In the genomic region with DNA sequence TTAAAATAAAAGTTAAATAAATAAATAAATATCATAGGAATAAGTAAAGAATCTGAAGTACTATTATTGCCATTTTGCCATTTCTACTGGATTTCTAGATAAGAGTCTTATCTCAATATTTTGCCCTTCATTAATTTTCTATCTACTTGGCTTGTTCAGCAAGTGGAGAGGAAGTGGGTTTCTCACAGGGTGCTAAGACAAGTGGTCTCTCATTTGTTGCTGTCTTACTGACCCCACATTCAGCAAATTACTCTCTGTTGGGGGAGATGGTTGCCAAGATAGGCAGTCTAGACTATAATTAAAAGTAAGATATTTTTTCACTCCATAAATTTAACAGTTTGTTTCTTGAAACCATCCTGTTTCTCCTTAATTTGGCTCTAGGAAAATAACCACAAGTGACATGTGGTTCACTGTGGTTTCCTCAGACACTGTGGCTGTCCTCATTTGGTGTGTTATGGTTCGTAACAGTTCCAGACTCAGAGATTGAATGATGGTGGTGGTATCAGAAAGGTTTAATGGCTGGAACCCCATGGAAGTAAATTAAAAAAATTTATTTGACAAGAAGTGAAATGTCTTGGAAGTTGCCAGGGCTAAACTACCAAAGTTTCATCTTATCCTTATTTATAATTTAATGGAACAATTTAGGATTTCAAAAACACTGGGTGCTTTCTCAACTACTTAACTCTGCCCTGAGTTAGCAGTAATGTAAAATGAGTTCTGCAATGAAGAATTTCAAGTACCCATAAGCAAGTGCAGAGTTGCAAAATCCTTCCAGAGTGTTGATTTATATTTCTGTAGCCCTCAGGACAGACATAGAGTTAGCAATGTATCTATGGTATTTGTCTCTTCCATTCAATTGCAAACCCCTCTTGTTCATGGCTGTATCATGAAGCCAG, we compare ENCODE assay signal across 25 cellular contexts.
A peak's percentile ranks its signal among the peaks of the same experiment; 100 is the strongest.
DNase-seq lines count a peak whose midpoint lies in the region; ATAC-seq and TF ChIP-seq lines count a peak whose summit lies in the region.
"Had no signal": no experiment of that assay in that cellular context is flagged by ENCODE, and none has a peak within 500 bp of the region (broad histone marks: within the 10 kb centered on the region; RNA-seq: fewer than 3 reads in every experiment).

No MANE protein-coding gene starts in this region.

- H3K36me3 ChIP-seq in trophoblast cell (ENCODE audit: control insufficient read depth in 1 of 2, insufficient read depth in 2 of 2, low read length in 2 of 2) (no peaks in the 10 kb centered on the region), mucosa of descending colon (ENCODE audit: low read depth) (no peaks in the 10 kb centered on the region)
- H3K36me3 ChIP-seq: cardiac muscle cell, neural progenitor cell, upper lobe of left lung had no signal

- peaks cover 5% of the 10 kb centered on the region; the same call in 1 of the 2 replicates for H3K36me3 Mint-ChIP-seq in HFFc6 (ENCODE audit: low read depth)
- H3K36me3 Mint-ChIP-seq: neural progenitor cell had no signal

- no peak overlapping the region for H2AFZ ChIP-seq in trophoblast cell (ENCODE audit: insufficient read depth, low read length, poor library complexity)
- H2AFZ ChIP-seq: neural progenitor cell had no signal

- H3K79me2 ChIP-seq in trophoblast cell (ENCODE audit: control insufficient read depth, insufficient read depth, low read length, poor library complexity), result no peaks in the 10 kb centered on the region

- TF ChIP-seq CTCF in HFFc6 (IDR thresholded peaks at IDR 0.05) (no peak), mucosa of descending colon (IDR thresholded peaks at IDR 0.05) (no peak)

- H3K4ac ChIP-seq in trophoblast cell (ENCODE audit: low read depth, low read length), result no peak overlapping the region

- no peak overlapping the region for H3K4me3 ChIP-seq in trophoblast cell (ENCODE audit: low read depth, low read length)
- no peak overlapping the region for H3K4me3 ChIP-seq in mucosa of descending colon
- H3K4me3 ChIP-seq: cardiac muscle cell, neural progenitor cell, psoas muscle, upper lobe of left lung had no signal

- H3K27ac ChIP-seq in trophoblast cell (ENCODE audit: low read depth, low read length), result no peak overlapping the region
- H3K27ac ChIP-seq: cardiac muscle cell, neural progenitor cell, psoas muscle, upper lobe of left lung had no signal

- H4K12ac ChIP-seq in trophoblast cell (ENCODE audit: low read depth, low read length), result no peak overlapping the region

- no peak overlapping the region for H2AK5ac ChIP-seq in trophoblast cell (ENCODE audit: low read length)

- H4K91ac ChIP-seq in trophoblast cell (ENCODE audit: low read depth, low read length), result peak overlapping the region; percentile 19

- no peak overlapping the region for H2BK5ac ChIP-seq in trophoblast cell (ENCODE audit: low read depth, low read length, poor library complexity)

- no peak for ATAC-seq in mucosa of descending colon
- ATAC-seq: PC-3; psoas muscle; stimulated activated naive CD8-positive, alpha-beta T cell treated with anti-CD3 and anti-CD28 coated beads, Interleukin-15, amount 100 ng/mL, for 72 hours had no signal

- no peaks in the 10 kb centered on the region for H3K9me3 Mint-ChIP-seq in HFFc6
- H3K9me3 Mint-ChIP-seq: activated B cell treated with CpG ODN at 0.5 μM for 24 hours; neural progenitor cell; stimulated activated naive CD8-positive, alpha-beta T cell treated with anti-CD3 and anti-CD28 coated beads, Interleukin-15, amount 100 ng/mL, for 72 hours; T-helper 1 cell treated with Interleukin-12 subunit alpha and Interleukin-12 subunit beta and Interleukin-4 antibody, amounts not matched to agents 30 μg/mL and 1 μg/mL, for 36 hours had no signal

- H3K4me2 ChIP-seq in trophoblast cell (ENCODE audit: low read length), result no peak overlapping the region
- H3K4me2 ChIP-seq: neural progenitor cell had no signal

- H3K27ac Mint-ChIP-seq in HFFc6, result peak overlapping the region; percentile 51; the same call in 1 of the 2 replicates
- H3K27ac Mint-ChIP-seq: activated B cell treated with CpG ODN at 0.5 μM for 24 hours; neural progenitor cell; stimulated activated naive CD8-positive, alpha-beta T cell treated with anti-CD3 and anti-CD28 coated beads, Interleukin-15, amount 100 ng/mL, for 72 hours; T-helper 1 cell treated with Interleukin-12 subunit alpha and Interleukin-12 subunit beta and Interleukin-4 antibody, amounts not matched to agents 30 μg/mL and 1 μg/mL, for 36 hours had no signal

- H3K23ac ChIP-seq in trophoblast cell (ENCODE audit: low read length), result no peak overlapping the region

- H2BK12ac ChIP-seq in trophoblast cell (ENCODE audit: low read length), result no peak overlapping the region

- H3K27me3 ChIP-seq in trophoblast cell (ENCODE audit: insufficient read depth, low read length), result no peaks in the 10 kb centered on the region
- H3K27me3 ChIP-seq: cardiac muscle cell, neural progenitor cell, upper lobe of left lung had no signal

- intact Hi-C loops in mucosa of descending colon (cut with DNase I, micrococcal nuclease), result no loop called here

- H3K14ac ChIP-seq in trophoblast cell (ENCODE audit: low read length), result no peak overlapping the region

- H3K9me3 ChIP-seq in trophoblast cell (ENCODE audit: insufficient read depth, low read depth, low read length) (no peaks in the 10 kb centered on the region), mucosa of descending colon (no peaks in the 10 kb centered on the region)
- H3K9me3 ChIP-seq: psoas muscle, upper lobe of left lung had no signal

- H3K18ac ChIP-seq in trophoblast cell (ENCODE audit: low read length), result no peak overlapping the region

- H3K9ac ChIP-seq in trophoblast cell (ENCODE audit: low read length), result no peak overlapping the region
- H3K9ac ChIP-seq: neural progenitor cell had no signal

- DNase-seq in HFFc6 (no peak), RPMI7951 (ENCODE audit: low read depth) (peak; percentile 52), glomerular visceral epithelial cell (ENCODE audit: extremely low spot score) (peak; percentile 13), trophoblast cell (no peak), OCI-M1 (lab: John Stamatoyannopoulos, UW) (no peak), NCI-H1930 (lab: John Stamatoyannopoulos, UW) (no peak), mucosa of descending colon (no peak)
- DNase-seq: activated B cell treated with CpG ODN at 0.5 μM for 24 hours; activated CD4-positive, alpha-beta T cell treated with anti-CD3 and anti-CD28 coated beads, Interleukin-2, amount 50 U/mL, for 48 hours; activated gamma-delta T cell; AML-193; amniotic stem cell; DMS79; hippocampal formation; NCI-H1694 treated with DMSO at 0.1 percent for 48 hours; NCI-H748 treated with DMSO at 0.1 percent for 48 hours; PC-3; psoas muscle; SIG-M5; stimulated activated CD4-positive, alpha-beta T cell treated with anti-CD3 and anti-CD28 coated beads, Interleukin-4, amount 100 ng/mL, for 24 hours; stimulated activated naive CD8-positive, alpha-beta T cell treated with anti-CD3 and anti-CD28 coated beads, Interleukin-15, amount 100 ng/mL, for 72 hours; upper lobe of left lung had no signal

- H4K8ac ChIP-seq in trophoblast cell (ENCODE audit: low read depth, low read length), result no peak overlapping the region

- H3K4me1 ChIP-seq in trophoblast cell (ENCODE audit: control insufficient read depth in 1 of 2, insufficient read depth in 2 of 2, low read length in 2 of 2), result peaks cover 18 to 19% of the 10 kb centered on the region in 2 experiments
- H3K4me1 ChIP-seq in mucosa of descending colon (ENCODE audit: low read depth), result no peaks in the 10 kb centered on the region
- H3K4me1 ChIP-seq: neural progenitor cell, psoas muscle had no signal

- peaks cover 62% of the 10 kb centered on the region for H3K4me1 Mint-ChIP-seq in HFFc6 (ENCODE audit: low read depth)
- H3K4me1 Mint-ChIP-seq: activated B cell treated with CpG ODN at 0.5 μM for 24 hours; stimulated activated naive CD8-positive, alpha-beta T cell treated with anti-CD3 and anti-CD28 coated beads, Interleukin-15, amount 100 ng/mL, for 72 hours had no signal

- WGBS in trophoblast cell (ENCODE audit: extremely low coverage, insufficient coverage, insufficient read length), result no CpG with 5 or more reads among the region's 1 CpG

- peaks cover 18% of the 10 kb centered on the region for H3K79me1 ChIP-seq in trophoblast cell (ENCODE audit: low read length)

- peak overlapping the region; percentile 46 for H2BK120ac ChIP-seq in trophoblast cell (ENCODE audit: insufficient read depth, low read length, poor library complexity)

- no peak overlapping the region for H3K4me3 Mint-ChIP-seq in HFFc6
- H3K4me3 Mint-ChIP-seq: activated B cell treated with CpG ODN at 0.5 μM for 24 hours; neural progenitor cell; stimulated activated naive CD8-positive, alpha-beta T cell treated with anti-CD3 and anti-CD28 coated beads, Interleukin-15, amount 100 ng/mL, for 72 hours; T-helper 1 cell treated with Interleukin-12 subunit alpha and Interleukin-12 subunit beta and Interleukin-4 antibody, amounts not matched to agents 30 μg/mL and 1 μg/mL, for 36 hours had no signal

- no peaks in the 10 kb centered on the region; the same call in 1 of the 2 replicates for H3K27me3 Mint-ChIP-seq in HFFc6 (ENCODE audit: insufficient read depth)
- H3K27me3 Mint-ChIP-seq: activated B cell treated with CpG ODN at 0.5 μM for 24 hours had no signal

Comparison
In these comparisons a context has a peak if more than half of its experiments do, and no peak if none do; other contexts are left out.
1. DNase-seq: peak in RPMI7951 (single experiment) and glomerular visceral epithelial cell (single experiment); none in HFFc6 (single experiment), trophoblast cell (0 of 2), OCI-M1 (single experiment), NCI-H1930 (0 of 2) and mucosa of descending colon (0 of 3).